In genomic region chr16:81551141-81551808, GRCh38 we compare ENCODE assay signal across 10 cellular contexts.
DNase-seq lines count a peak whose midpoint lies in the region; ATAC-seq, FAIRE-seq and TF ChIP-seq lines count a peak whose summit lies in the region.
"Had no signal": no experiment of that assay in that cellular context is flagged by ENCODE, and none has a peak within 500 bp of the region (broad histone marks: within the 10 kb centered on the region; RNA-seq: fewer than 3 reads in every experiment).

No MANE protein-coding gene starts in this region.

- peak overlapping the region; percentile 6 for H3K4me2 ChIP-seq in K562 (ENCODE audit: insufficient read depth, low read length)

- DNase-seq in EH (ENCODE audit: low read depth) (peak; percentile 83), Kasumi-1 (lab: John Stamatoyannopoulos, UW) (peak; percentile 92 to 94), K562 (ENCODE audit: extremely low read depth in 1 of 4, low spot score in 3 of 4) (peak; percentile 36 to 60 (median 46)), transverse colon (no peak), NCI-H526 (lab: John Stamatoyannopoulos, UW) (no peak), testis (no peak), medulla oblongata (ENCODE audit: extremely low spot score) (no peak)
- DNase-seq in naive thymus-derived CD4-positive, alpha-beta T cell: no peak
- DNase-seq: NCI-H2081 treated with DMSO at 0.1 percent for 48 hours had no signal

- H3K27me3 Mint-ChIP-seq in naive thymus-derived CD4-positive, alpha-beta T cell: no peaks in the 10 kb centered on the region

- H3K9me3 ChIP-seq in K562 (replicated peaks; ENCODE audit: control insufficient read depth, insufficient read depth, low read depth, low read length): no peaks in the 10 kb centered on the region
- H3K9me3 ChIP-seq in naive thymus-derived CD4-positive, alpha-beta T cell (ENCODE audit: control insufficient read depth in 2 of 3, low read length in 3 of 3): no peaks in the 10 kb centered on the region
- no peaks in the 10 kb centered on the region for H3K9me3 ChIP-seq in transverse colon
- H3K9me3 ChIP-seq in testis: no peaks in the 10 kb centered on the region

- peak overlapping the region in 1 of 2 experiments; percentile 31; a peak in 3 of 4 replicates for H3K9ac ChIP-seq in K562 (ENCODE audit: insufficient read depth in 1 of 2, low read depth in 2 of 2, low read length in 2 of 2)

- H3K27ac ChIP-seq in K562 (ENCODE audit: extremely low read depth, low read depth, low read length) (peak overlapping the region; percentile 60; the same call in 2 of the 3 replicates), transverse colon (no peak overlapping the region), testis (no peak overlapping the region)
- H3K27ac ChIP-seq in naive thymus-derived CD4-positive, alpha-beta T cell (ENCODE audit: low read depth, low read length): no peak overlapping the region

- H3K4me3 ChIP-seq in K562 (no peak overlapping the region), transverse colon (no peak overlapping the region), testis (no peak overlapping the region)
- no peak overlapping the region for H3K4me3 ChIP-seq in naive thymus-derived CD4-positive, alpha-beta T cell (ENCODE audit: low read length)
- H3K4me3 ChIP-seq: lung had no signal

- peaks cover 25% of the 10 kb centered on the region; the same call in 1 of the 2 replicates for H4K20me1 ChIP-seq in K562 (replicated peaks; ENCODE audit: control insufficient read depth, insufficient read depth, low read length)

- H3K9me1 ChIP-seq in K562 (ENCODE audit: control insufficient read depth, insufficient read depth, low read length): peaks cover 9% of the 10 kb centered on the region

- TF ChIP-seq POLR2A in K562 (conservative IDR thresholded peaks at IDR 0.05) (no peak), transverse colon (IDR thresholded peaks at IDR 0.05) (no peak), testis (IDR thresholded peaks at IDR 0.05) (no peak)

- no peak for TF ChIP-seq RAD21 in K562 (CRISPR knock-in tag; conservative IDR thresholded peaks at IDR 0.05 in 1 of 2, IDR thresholded peaks at IDR 0.05 in 1 of 2)

- peaks cover 29 to 64% (median 35%) of the 10 kb centered on the region in 7 donors for H3K4me1 Mint-ChIP-seq in naive thymus-derived CD4-positive, alpha-beta T cell

- H3K9me3 Mint-ChIP-seq in naive thymus-derived CD4-positive, alpha-beta T cell: peaks cover 0 to 3% (median 0%) of the 10 kb centered on the region in 11 donors

- no peak overlapping the region for H3K4me3 Mint-ChIP-seq in naive thymus-derived CD4-positive, alpha-beta T cell

- no peak overlapping the region for H2AFZ ChIP-seq in K562 (ENCODE audit: low read depth, low read length)

- peak; percentile 74 for FAIRE-seq in K562 (lab: Jason Lieb, UNC)

- peaks cover 0 to 22% (median 13%) of the 10 kb centered on the region in 5 donors for H3K36me3 Mint-ChIP-seq in naive thymus-derived CD4-positive, alpha-beta T cell

- H3K4me1 ChIP-seq in K562 (replicated peaks in 1 of 2; ENCODE audit: control insufficient read depth in 2 of 2, insufficient read depth in 2 of 2, low read length in 2 of 2): peaks cover 16 to 21% of the 10 kb centered on the region in 2 experiments
- H3K4me1 ChIP-seq in naive thymus-derived CD4-positive, alpha-beta T cell (ENCODE audit: control insufficient read depth in 2 of 2, insufficient read depth in 2 of 2, low read length in 2 of 2): peaks cover 0 to 1% of the 10 kb centered on the region in 2 donors
- peaks cover 16 to 60% (median 37%) of the 10 kb centered on the region in 4 donors for H3K4me1 ChIP-seq in transverse colon
- no peaks in the 10 kb centered on the region for H3K4me1 ChIP-seq in testis

- TF ChIP-seq CTCF in K562 (IDR thresholded peaks at IDR 0.05 in 2 of 3, conservative IDR thresholded peaks at IDR 0.05 in 1 of 3; ENCODE audit: insufficient read depth in 2 of 3, low read depth in 1 of 3, low read length in 3 of 3) (no peak), transverse colon (IDR thresholded peaks at IDR 0.05) (no peak), testis (IDR thresholded peaks at IDR 0.05) (no peak)

- H3K27me3 ChIP-seq in K562 (ENCODE audit: control insufficient read depth in 2 of 2, insufficient read depth in 2 of 2, low read length in 2 of 2) (no peaks in the 10 kb centered on the region), transverse colon (no peaks in the 10 kb centered on the region), testis (no peaks in the 10 kb centered on the region)
- no peaks in the 10 kb centered on the region for H3K27me3 ChIP-seq in naive thymus-derived CD4-positive, alpha-beta T cell (ENCODE audit: control insufficient read depth in 2 of 2, insufficient read depth in 2 of 2, low read length in 2 of 2)

- ATAC-seq in K562: peak; percentile 87
- ATAC-seq in naive thymus-derived CD4-positive, alpha-beta T cell: peak; percentile 80

- CTCF ChIA-PET in K562 (lab: Yijun Ruan, JAX; ENCODE audit: low intra/inter-chr PET ratio): no interaction called here
- CTCF ChIA-PET in naive thymus-derived CD4-positive, alpha-beta T cell (lab: Charles Lee): no interaction called here

- in situ Hi-C loops in K562 (cut with MboI) (no loop called here), transverse colon (cut with MboI; ENCODE audit: low pct_ligation_motif_present in 1 of 4, low pct_unique_long_range_greater_than_20kb in 1 of 4, low sequenced_read_pairs in 3 of 4) (no loop called here)

- no TSS peak for BruUV-seq in K562 (replicated peaks; lab: Mats Ljungman, UMichigan)

- 35% methylated on average over 6 of the region's 6 CpGs for WGBS in K562 (ENCODE audit: insufficient coverage, low coverage, missing lambda C conversion rate)
- 67 to 92% methylated on average over 2 to 6 of the region's 6 CpGs for WGBS in transverse colon (ENCODE audit: low coverage in 1 of 2), 2 donors
- WGBS in testis, 2 donors: 77 to 87% methylated on average over 6 of the region's 6 CpGs

- peak overlapping the region in 3 of 9 donors; percentile 15 to 68 (median 50) for H3K27ac Mint-ChIP-seq in naive thymus-derived CD4-positive, alpha-beta T cell

- H3K79me2 ChIP-seq in K562 (ENCODE audit: control insufficient read depth, insufficient read depth, low read length): peaks cover 85% of the 10 kb centered on the region

- H3K36me3 ChIP-seq in K562 (ENCODE audit: control insufficient read depth, insufficient read depth, low read length) (peaks cover 5% of the 10 kb centered on the region; the same call in 1 of the 3 replicates), transverse colon (no peaks in the 10 kb centered on the region), testis (ENCODE audit: low read depth, missing control alignments) (no peaks in the 10 kb centered on the region)
- no peaks in the 10 kb centered on the region for H3K36me3 ChIP-seq in naive thymus-derived CD4-positive, alpha-beta T cell (ENCODE audit: control insufficient read depth in 2 of 3, insufficient read depth in 3 of 3, low read length in 3 of 3)

- intact Hi-C loops in K562 (cut with micrococcal nuclease) (no loop called here), transverse colon (cut with DNase I; ENCODE audit: low total_unique reads) (no loop called here), testis (cut with DNase I; ENCODE audit: low total_unique reads) (no loop called here)
- intact Hi-C loops in naive thymus-derived CD4-positive, alpha-beta T cell (cut with micrococcal nuclease): no loop called here

- TF ChIP-seq EP300 in K562 (IDR thresholded peaks at IDR 0.05; ENCODE audit: low read length) (no peak), transverse colon (IDR thresholded peaks at IDR 0.05; ENCODE audit: low read depth) (no peak)

- POLR2A ChIA-PET in K562 (lab: Yijun Ruan, JAX): interaction anchor here (0.6 to 1.5 kb wide), 2 partner anchors 13 to 108 kb away, joined by 3 to 5 read pairs; no protein-coding TSS in a partner anchor
- POLR2A ChIA-PET in naive thymus-derived CD4-positive, alpha-beta T cell (lab: Charles Lee): no interaction called here

TF ChIP-seq in K562, 482 proteins besides CTCF, POLR2A, EP300 and RAD21 (continues in another document):
- no peak for TF ChIP-seq ZMIZ1 (IDR thresholded peaks at IDR 0.05; ENCODE audit: low read depth in 2 of 2, low read length in 2 of 2)
- TF ChIP-seq SMC3 (conservative IDR thresholded peaks at IDR 0.05; ENCODE audit: insufficient read depth, low read depth, low read length): no peak

Comparison
In these comparisons a context has a peak if more than half of its experiments do, and no peak if none do; other contexts are left out.
1. DNase-seq: peak in EH (single experiment), Kasumi-1 (2 of 2) and K562 (4 of 4); none in naive thymus-derived CD4-positive, alpha-beta T cell (0 of 9), transverse colon (single experiment), NCI-H526 (0 of 2), testis (single experiment) and medulla oblongata (single experiment).